ENCODE assay signal across 1 cellular context in the genomic region with DNA sequence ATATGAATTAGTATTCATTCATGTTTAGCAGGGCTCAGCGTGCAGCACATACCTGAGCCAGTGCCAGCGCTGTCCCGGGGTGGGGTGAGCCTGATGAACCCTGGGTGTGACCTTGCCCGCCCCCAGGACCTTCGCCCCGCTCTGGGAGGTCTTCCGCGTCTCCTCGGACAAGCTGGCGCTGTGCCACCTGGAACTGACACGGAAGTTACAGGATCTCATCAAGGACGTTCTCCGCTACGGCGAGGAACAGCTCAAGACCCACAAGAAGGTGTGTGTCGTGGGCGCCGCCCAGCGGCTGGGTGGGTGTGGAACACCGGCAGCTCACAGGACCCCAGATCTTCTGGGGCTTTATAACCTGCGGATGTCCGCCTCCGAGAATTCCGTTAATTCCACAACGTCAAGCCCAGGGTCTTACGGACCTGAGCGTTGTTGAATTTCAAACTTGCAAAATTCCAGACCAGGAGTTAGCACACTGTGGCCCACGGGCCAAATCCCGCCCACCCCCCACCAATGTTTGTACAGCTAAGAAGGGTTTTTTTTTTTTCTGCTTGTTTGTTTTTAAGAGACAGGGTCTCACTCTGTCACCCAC.
TF ChIP-seq lines count a peak whose summit lies in the region.

No MANE protein-coding gene starts in this region.

TF ChIP-seq in HepG2, 621 proteins besides CTCF, POLR2A, EP300 and RAD21 (continued from another document and continues in another):
- TF ChIP-seq, protein P1, sequence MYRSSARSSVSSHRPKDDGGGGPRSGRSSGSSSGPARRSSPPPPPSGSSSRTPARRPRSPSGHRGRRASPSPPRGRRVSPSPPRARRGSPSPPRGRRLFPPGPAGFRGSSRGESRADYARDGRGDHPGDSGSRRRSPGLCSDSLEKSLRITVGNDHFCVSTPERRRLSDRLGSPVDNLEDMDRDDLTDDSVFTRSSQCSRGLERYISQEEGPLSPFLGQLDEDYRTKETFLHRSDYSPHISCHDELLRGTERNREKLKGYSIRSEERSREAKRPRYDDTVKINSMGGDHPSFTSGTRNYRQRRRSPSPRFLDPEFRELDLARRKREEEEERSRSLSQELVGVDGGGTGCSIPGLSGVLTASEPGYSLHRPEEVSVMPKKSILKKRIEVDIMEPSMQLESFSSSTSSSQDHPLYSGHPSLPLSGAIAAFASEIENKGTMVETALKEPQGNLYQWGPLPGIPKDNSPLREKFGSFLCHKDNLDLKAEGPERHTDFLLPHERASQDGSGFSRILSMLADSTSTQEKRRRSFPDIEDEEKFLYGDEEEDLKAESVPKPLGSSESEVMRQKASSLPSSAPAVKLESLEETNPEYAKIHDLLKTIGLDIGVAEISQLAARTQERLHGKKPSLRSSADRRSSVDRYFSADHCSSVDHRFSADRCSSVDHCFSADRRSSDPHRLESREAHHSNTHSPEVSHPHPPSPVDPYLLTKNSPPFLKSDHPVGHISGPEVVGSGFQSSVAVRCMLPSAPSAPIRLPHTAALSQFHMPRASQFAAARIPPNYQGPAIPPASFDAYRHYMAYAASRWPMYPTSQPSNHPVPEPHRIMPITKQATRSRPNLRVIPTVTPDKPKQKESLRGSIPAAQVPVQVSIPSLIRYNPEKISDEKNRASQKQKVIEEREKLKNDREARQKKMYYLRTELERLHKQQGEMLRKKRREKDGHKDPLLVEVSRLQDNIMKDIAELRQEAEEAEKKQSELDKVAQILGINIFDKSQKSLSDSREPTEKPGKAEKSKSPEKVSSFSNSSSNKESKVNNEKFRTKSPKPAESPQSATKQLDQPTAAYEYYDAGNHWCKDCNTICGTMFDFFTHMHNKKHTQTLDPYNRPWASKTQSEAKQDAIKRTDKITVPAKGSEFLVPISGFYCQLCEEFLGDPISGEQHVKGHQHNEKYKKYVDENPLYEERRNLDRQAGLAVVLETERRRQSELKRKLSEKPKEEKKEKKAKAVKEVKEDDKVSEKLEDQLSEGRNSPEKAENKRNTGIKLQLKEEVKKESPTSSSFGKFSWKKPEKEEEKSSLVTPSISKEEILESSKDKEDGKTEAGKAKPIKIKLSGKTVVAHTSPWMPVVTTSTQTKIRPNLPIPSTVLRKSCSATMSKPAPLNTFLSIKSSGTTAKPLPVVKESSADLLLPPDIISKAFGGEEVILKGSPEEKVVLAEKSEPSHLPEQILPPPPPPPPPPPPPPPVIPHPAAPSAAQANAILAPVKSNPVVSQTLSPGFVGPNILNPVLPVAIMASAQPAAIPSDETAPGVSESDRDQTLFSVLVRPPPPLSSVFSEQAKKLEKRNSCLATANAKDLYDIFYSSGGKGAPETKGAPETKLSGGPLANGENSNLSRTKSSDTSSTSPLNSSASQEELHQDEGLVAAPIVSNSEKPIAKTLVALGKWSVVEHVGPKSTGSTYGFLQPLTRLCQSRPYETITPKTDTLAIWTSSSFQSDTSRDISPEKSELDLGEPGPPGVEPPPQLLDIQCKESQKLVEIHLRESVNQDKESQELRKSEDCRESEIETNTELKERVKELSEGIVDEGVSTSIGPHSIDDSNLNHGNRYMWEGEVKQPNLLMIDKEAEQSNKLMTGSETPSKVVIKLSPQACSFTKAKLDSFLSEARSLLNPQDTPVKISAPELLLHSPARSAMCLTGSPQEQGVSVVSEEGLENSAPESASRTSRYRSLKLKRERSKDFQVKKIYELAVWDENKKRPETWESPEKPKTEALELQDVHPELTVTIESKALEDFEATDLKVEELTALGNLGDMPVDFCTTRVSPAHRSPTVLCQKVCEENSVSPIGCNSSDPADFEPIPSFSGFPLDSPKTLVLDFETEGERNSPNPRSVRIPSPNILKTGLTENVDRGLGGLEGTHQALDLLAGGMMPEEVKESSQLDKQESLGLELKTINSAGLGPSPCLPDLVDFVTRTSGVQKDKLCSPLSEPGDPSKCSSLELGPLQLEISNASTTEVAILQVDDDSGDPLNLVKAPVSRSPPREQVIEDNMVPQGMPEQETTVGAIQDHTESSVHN (CRISPR knock-in tag; IDR thresholded peaks at IDR 0.05), result no peak
- TF ChIP-seq TSC22D2 (CRISPR knock-in tag; IDR thresholded peaks at IDR 0.05; ENCODE audit: borderline replicate concordance) (no peak), ZNF383 (CRISPR knock-in tag; IDR thresholded peaks at IDR 0.05; ENCODE audit: borderline replicate concordance) (no peak), ZNF331 (CRISPR knock-in tag; IDR thresholded peaks at IDR 0.05) (peak; percentile 41; the same call in 1 of the 2 replicates), ZMYM3 (CRISPR knock-in tag; IDR thresholded peaks at IDR 0.05) (peak; percentile 78; the same call in 1 of the 2 replicates), ZNF569 (CRISPR knock-in tag; IDR thresholded peaks at IDR 0.05; ENCODE audit: borderline replicate concordance) (no peak), PRPF4 (IDR thresholded peaks at IDR 0.05; ENCODE audit: low read depth, low read length, poor library complexity, severe bottlenecking) (no peak), ZSCAN21 (CRISPR knock-in tag; IDR thresholded peaks at IDR 0.05; ENCODE audit: borderline replicate concordance) (peak; percentile 33; the same call in 1 of the 2 replicates), SIN3B (IDR thresholded peaks at IDR 0.05; ENCODE audit: low read length) (no peak), FOXK2 (IDR thresholded peaks at IDR 0.05) (no peak), HNRNPK (IDR thresholded peaks at IDR 0.05; ENCODE audit: low read depth, low read length, poor library complexity, severe bottlenecking) (no peak), ZNF556 (CRISPR knock-in tag; IDR thresholded peaks at IDR 0.05; ENCODE audit: borderline replicate concordance) (peak; percentile 60; the same call in 1 of the 2 replicates), SALL2 (CRISPR knock-in tag; IDR thresholded peaks at IDR 0.05) (no peak; the same call in 1 of the 2 replicates)
- TF ChIP-seq, protein P2, sequence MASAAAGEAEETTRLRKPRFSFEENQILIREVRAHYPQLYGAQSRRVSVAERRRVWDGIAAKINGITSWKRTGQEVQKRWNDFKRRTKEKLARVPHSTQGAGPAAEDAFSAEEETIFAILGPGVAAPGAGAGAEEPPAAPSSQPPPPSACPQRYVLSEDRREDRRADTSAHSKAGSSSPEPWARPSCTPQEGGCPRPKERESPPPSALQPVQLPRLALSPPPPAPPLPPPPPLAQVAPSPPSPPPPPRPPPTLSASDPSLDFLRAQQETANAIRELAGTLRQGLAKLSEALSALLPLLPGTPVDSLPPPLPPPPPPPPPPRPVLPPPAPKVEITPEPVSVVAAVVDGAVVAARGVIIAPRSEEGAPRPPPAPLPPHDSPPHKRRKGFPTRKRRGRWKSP (CRISPR knock-in tag; IDR thresholded peaks at IDR 0.05), result peak; percentile 56; the same call in 1 of the 2 replicates
- TF ChIP-seq, protein P3, sequence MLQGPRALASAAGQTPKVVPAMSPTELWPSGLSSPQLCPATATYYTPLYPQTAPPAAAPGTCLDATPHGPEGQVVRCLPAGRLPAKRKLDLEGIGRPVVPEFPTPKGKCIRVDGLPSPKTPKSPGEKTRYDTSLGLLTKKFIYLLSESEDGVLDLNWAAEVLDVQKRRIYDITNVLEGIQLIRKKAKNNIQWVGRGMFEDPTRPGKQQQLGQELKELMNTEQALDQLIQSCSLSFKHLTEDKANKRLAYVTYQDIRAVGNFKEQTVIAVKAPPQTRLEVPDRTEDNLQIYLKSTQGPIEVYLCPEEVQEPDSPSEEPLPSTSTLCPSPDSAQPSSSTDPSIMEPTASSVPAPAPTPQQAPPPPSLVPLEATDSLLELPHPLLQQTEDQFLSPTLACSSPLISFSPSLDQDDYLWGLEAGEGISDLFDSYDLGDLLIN (CRISPR knock-in tag; IDR thresholded peaks at IDR 0.05; ENCODE audit: borderline replicate concordance), result no peak
- TF ChIP-seq, protein P4, sequence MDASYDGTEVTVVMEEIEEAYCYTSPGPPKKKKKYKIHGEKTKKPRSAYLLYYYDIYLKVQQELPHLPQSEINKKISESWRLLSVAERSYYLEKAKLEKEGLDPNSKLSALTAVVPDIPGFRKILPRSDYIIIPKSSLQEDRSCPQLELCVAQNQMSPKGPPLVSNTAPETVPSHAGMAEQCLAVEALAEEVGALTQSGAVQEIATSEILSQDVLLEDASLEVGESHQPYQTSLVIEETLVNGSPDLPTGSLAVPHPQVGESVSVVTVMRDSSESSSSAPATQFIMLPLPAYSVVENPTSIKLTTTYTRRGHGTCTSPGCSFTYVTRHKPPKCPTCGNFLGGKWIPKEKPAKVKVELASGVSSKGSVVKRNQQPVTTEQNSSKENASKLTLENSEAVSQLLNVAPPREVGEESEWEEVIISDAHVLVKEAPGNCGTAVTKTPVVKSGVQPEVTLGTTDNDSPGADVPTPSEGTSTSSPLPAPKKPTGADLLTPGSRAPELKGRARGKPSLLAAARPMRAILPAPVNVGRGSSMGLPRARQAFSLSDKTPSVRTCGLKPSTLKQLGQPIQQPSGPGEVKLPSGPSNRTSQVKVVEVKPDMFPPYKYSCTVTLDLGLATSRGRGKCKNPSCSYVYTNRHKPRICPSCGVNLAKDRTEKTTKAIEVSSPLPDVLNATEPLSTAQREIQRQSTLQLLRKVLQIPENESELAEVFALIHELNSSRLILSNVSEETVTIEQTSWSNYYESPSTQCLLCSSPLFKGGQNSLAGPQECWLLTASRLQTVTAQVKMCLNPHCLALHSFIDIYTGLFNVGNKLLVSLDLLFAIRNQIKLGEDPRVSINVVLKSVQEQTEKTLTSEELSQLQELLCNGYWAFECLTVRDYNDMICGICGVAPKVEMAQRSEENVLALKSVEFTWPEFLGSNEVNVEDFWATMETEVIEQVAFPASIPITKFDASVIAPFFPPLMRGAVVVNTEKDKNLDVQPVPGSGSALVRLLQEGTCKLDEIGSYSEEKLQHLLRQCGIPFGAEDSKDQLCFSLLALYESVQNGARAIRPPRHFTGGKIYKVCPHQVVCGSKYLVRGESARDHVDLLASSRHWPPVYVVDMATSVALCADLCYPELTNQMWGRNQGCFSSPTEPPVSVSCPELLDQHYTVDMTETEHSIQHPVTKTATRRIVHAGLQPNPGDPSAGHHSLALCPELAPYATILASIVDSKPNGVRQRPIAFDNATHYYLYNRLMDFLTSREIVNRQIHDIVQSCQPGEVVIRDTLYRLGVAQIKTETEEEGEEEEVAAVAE (CRISPR knock-in tag; IDR thresholded peaks at IDR 0.05; ENCODE audit: borderline replicate concordance), result no peak; the same call in 1 of the 2 replicates
- TF ChIP-seq, protein P5, sequence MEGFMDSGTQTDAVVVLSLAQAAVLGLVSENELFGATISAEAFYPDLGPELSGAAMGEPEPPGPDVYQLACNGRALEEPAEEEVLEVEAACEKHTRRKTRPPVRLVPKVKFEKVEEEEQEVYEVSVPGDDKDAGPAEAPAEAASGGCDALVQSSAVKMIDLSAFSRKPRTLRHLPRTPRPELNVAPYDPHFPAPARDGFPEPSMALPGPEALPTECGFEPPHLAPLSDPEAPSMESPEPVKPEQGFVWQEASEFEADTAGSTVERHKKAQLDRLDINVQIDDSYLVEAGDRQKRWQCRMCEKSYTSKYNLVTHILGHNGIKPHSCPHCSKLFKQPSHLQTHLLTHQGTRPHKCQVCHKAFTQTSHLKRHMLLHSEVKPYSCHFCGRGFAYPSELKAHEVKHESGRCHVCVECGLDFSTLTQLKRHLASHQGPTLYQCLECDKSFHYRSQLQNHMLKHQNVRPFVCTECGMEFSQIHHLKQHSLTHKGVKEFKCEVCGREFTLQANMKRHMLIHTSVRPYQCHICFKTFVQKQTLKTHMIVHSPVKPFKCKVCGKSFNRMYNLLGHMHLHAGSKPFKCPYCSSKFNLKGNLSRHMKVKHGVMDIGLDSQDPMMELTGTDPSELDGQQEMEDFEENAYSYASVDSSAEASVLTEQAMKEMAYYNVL (CRISPR knock-in tag; IDR thresholded peaks at IDR 0.05; ENCODE audit: borderline replicate concordance), result no peak
- TF ChIP-seq, protein P6, sequence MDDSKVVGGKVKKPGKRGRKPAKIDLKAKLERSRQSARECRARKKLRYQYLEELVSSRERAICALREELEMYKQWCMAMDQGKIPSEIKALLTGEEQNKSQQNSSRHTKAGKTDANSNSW (CRISPR knock-in tag; IDR thresholded peaks at IDR 0.05; ENCODE audit: borderline replicate concordance), result no peak
- TF ChIP-seq, protein P7, sequence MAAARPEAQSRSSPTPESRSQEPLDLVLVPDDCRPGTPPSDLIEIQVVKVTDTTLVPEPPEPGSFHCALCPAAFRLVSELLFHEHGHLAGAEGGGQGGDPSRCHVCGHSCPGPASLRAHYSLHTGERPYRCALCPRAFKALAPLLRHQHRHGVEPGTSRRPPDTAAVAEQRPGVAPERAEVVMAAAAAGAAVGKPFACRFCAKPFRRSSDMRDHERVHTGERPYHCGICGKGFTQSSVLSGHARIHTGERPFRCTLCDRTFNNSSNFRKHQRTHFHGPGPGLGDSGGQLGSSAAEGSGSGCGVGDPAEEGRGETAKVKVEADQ (CRISPR knock-in tag; IDR thresholded peaks at IDR 0.05; ENCODE audit: borderline replicate concordance), result no peak
- TF ChIP-seq, protein P8, sequence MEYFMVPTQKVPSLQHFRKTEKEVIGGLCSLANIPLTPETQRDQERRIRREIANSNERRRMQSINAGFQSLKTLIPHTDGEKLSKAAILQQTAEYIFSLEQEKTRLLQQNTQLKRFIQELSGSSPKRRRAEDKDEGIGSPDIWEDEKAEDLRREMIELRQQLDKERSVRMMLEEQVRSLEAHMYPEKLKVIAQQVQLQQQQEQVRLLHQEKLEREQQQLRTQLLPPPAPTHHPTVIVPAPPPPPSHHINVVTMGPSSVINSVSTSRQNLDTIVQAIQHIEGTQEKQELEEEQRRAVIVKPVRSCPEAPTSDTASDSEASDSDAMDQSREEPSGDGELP (IDR thresholded peaks at IDR 0.05; ENCODE audit: borderline replicate concordance, low read depth), result no peak; the same call in 1 of the 2 replicates
- TF ChIP-seq, protein P9, sequence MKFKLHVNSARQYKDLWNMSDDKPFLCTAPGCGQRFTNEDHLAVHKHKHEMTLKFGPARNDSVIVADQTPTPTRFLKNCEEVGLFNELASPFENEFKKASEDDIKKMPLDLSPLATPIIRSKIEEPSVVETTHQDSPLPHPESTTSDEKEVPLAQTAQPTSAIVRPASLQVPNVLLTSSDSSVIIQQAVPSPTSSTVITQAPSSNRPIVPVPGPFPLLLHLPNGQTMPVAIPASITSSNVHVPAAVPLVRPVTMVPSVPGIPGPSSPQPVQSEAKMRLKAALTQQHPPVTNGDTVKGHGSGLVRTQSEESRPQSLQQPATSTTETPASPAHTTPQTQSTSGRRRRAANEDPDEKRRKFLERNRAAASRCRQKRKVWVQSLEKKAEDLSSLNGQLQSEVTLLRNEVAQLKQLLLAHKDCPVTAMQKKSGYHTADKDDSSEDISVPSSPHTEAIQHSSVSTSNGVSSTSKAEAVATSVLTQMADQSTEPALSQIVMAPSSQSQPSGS (CRISPR knock-in tag; IDR thresholded peaks at IDR 0.05), result no peak
- TF ChIP-seq, protein P10, sequence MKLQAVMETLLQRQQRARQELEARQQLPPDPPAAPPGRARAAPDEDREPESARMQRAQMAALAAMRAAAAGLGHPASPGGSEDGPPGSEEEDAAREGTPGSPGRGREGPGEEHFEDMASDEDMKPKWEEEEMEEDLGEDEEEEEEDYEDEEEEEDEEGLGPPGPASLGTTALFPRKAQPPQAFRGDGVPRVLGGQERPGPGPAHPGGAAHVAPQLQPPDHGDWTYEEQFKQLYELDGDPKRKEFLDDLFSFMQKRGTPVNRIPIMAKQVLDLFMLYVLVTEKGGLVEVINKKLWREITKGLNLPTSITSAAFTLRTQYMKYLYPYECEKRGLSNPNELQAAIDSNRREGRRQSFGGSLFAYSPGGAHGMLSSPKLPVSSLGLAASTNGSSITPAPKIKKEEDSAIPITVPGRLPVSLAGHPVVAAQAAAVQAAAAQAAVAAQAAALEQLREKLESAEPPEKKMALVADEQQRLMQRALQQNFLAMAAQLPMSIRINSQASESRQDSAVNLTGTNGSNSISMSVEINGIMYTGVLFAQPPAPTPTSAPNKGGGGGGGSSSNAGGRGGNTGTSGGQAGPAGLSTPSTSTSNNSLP (IDR thresholded peaks at IDR 0.05; ENCODE audit: low read depth, low read length), result no peak
